Comparison of ENCODE assay signal across 26 cellular contexts in the genomic region with DNA sequence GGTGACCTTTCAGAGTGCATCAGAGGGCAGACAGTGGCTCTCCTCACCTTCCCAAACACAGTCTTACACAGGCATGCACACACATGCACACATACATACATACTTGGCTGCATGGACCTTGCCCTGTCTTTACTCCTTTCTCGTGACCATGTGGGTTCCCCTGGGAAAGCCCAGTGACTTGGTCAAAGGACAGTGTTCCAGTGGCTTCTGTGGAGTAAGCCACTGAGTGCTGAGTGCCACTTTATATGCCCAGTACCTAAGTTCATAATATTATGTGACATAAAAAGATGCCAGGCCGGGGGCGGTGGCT.
"Had no signal": no experiment of that assay in that cellular context is flagged by ENCODE, and none has a peak within 500 bp of the region (broad histone marks: within the 10 kb centered on the region; RNA-seq: fewer than 3 reads in every experiment).

No MANE protein-coding gene starts in this region.

- H3K4me1 Mint-ChIP-seq: activated CD4-positive, alpha-beta T cell treated with anti-CD3 and anti-CD28 coated beads, Interleukin-2, amount 10 ng/mL, durations not matched to agents 24 days and 14 days had no signal

- ATAC-seq: activated CD8-positive, alpha-beta T cell treated with anti-CD3 and anti-CD28 coated beads for 36 hours; activated naive CD4-positive, alpha-beta T cell treated with anti-CD3 and anti-CD28 coated beads, Interleukin-2, amount 50 U/mL, for 72 hours had no signal

- H3K9me3 Mint-ChIP-seq: activated CD4-positive, alpha-beta T cell treated with anti-CD3 and anti-CD28 coated beads, Interleukin-2, amount 10 ng/mL, durations not matched to agents 24 days and 14 days; activated CD8-positive, alpha-beta T cell treated with anti-CD3 and anti-CD28 coated beads for 36 hours; activated naive CD4-positive, alpha-beta T cell treated with anti-CD3 and anti-CD28 coated beads for 36 hours; activated naive CD4-positive, alpha-beta T cell treated with anti-CD3 and anti-CD28 coated beads, Interleukin-2, amount 50 U/mL, for 72 hours; activated T-cell treated with anti-CD3 and anti-CD28 coated beads, Interleukin-2, amount 50 U/mL, for 24 hours; activated T-helper 2 cell treated with anti-CD3 and anti-CD28 coated beads, Interferon-gamma antibody, Interleukin-2, Interleukin-4, amounts not matched to agents 10 μg/mL and 5 μg/mL and 100 μg/mL, durations not matched to agents 14 hours and 24 hours and 36 hours; T-helper 1 cell treated with Interleukin-12 subunit alpha and Interleukin-12 subunit beta and Interleukin-4 antibody, amounts not matched to agents 30 μg/mL and 1 μg/mL, for 36 hours; T-helper 2 cell treated with Interferon-gamma antibody and Interleukin-4, amounts not matched to agents 5 μg/mL and 100 μg/mL, for 36 hours had no signal

- H3K9me2 ChIP-seq: SK-N-SH had no signal

- FAIRE-seq: TTC549 had no signal

- H3K9ac ChIP-seq: KMS-11, SK-N-SH had no signal

- H2AFZ ChIP-seq: PC-9 had no signal

- H3K4me3 Mint-ChIP-seq: activated CD4-positive, alpha-beta T cell treated with anti-CD3 and anti-CD28 coated beads, Interleukin-2, amount 10 ng/mL, durations not matched to agents 24 days and 14 days; activated CD8-positive, alpha-beta T cell treated with anti-CD3 and anti-CD28 coated beads for 36 hours; activated naive CD4-positive, alpha-beta T cell treated with anti-CD3 and anti-CD28 coated beads for 36 hours; activated T-cell treated with anti-CD3 and anti-CD28 coated beads, Interleukin-2, amount 50 U/mL, for 24 hours; T-helper 1 cell treated with Interleukin-12 subunit alpha and Interleukin-12 subunit beta and Interleukin-4 antibody, amounts not matched to agents 30 μg/mL and 1 μg/mL, for 36 hours; T-helper 2 cell treated with Interferon-gamma antibody and Interleukin-4, amounts not matched to agents 5 μg/mL and 100 μg/mL, for 36 hours had no signal

- H3K4me2 ChIP-seq: KMS-11, PC-9, SK-N-SH had no signal

- H3K27me3 ChIP-seq: brain microvascular endothelial cell had no signal

- H3K27ac Mint-ChIP-seq: activated CD4-positive, alpha-beta T cell treated with anti-CD3 and anti-CD28 coated beads, Interleukin-2, amount 10 ng/mL, durations not matched to agents 24 days and 14 days; activated CD8-positive, alpha-beta T cell treated with anti-CD3 and anti-CD28 coated beads for 36 hours; activated naive CD4-positive, alpha-beta T cell treated with anti-CD3 and anti-CD28 coated beads for 36 hours; activated naive CD4-positive, alpha-beta T cell treated with anti-CD3 and anti-CD28 coated beads, Interleukin-2, amount 50 U/mL, for 72 hours; activated T-cell treated with anti-CD3 and anti-CD28 coated beads, Interleukin-2, amount 50 U/mL, for 24 hours; activated T-helper 2 cell treated with anti-CD3 and anti-CD28 coated beads, Interferon-gamma antibody, Interleukin-2, Interleukin-4, amounts not matched to agents 10 μg/mL and 5 μg/mL and 100 μg/mL, durations not matched to agents 14 hours and 24 hours and 36 hours; T-helper 1 cell treated with Interleukin-12 subunit alpha and Interleukin-12 subunit beta and Interleukin-4 antibody, amounts not matched to agents 30 μg/mL and 1 μg/mL, for 36 hours; T-helper 2 cell treated with Interferon-gamma antibody and Interleukin-4, amounts not matched to agents 5 μg/mL and 100 μg/mL, for 36 hours had no signal

- H3K4me3 ChIP-seq: PC-9 had no signal

- H3K27me3 Mint-ChIP-seq: activated CD4-positive, alpha-beta T cell treated with anti-CD3 and anti-CD28 coated beads, Interleukin-2, amount 10 ng/mL, durations not matched to agents 24 days and 14 days had no signal

- DNase-seq: activated CD4-positive, alpha-beta T cell treated with anti-CD3 and anti-CD28 coated beads, Interleukin-2, amount 10 ng/mL, durations not matched to agents 24 days and 14 days; activated CD4-positive, alpha-beta T cell treated with anti-CD3 and anti-CD28 coated beads, Interleukin-2, amount 50 U/mL, for 4 hours; activated CD8-positive, alpha-beta T cell treated with anti-CD3 and anti-CD28 coated beads for 36 hours; activated gamma-delta T cell treated with Interleukin-2 at 50 U/mL for 16 hours; activated naive CD4-positive, alpha-beta T cell treated with anti-CD3 and anti-CD28 coated beads for 36 hours; activated T-cell treated with anti-CD3 and anti-CD28 coated beads, Interleukin-2, amount 50 U/mL, for 24 hours; anterior cingulate cortex; brain microvascular endothelial cell; central memory CD4-positive, alpha-beta T cell; MM.1S; MV-4-11; NCI-H1436 treated with DMSO at 0.1 percent for 48 hours; NCI-H1694 treated with DMSO at 0.1 percent for 48 hours; NCI-H2029; NCI-H510A; NCI-H748 treated with DMSO at 0.1 percent for 48 hours; NK-92 treated with Interleukin-12 subunit alpha and Interleukin-12 subunit beta, amount 100 ng/mL, for 24 hours; PC-9; Right ventricle myocardium superior; SK-N-SH had no signal

- H3K9me3 ChIP-seq: SK-N-SH had no signal

- H3K36me3 Mint-ChIP-seq: activated naive CD4-positive, alpha-beta T cell treated with anti-CD3 and anti-CD28 coated beads, Interleukin-2, amount 50 U/mL, for 72 hours had no signal

- H3K36me3 ChIP-seq: brain microvascular endothelial cell had no signal

- H3K27ac ChIP-seq: brain microvascular endothelial cell, KMS-11, PC-9 had no signal
